18 cellular contexts compared by ENCODE assay signal in the genomic region with DNA sequence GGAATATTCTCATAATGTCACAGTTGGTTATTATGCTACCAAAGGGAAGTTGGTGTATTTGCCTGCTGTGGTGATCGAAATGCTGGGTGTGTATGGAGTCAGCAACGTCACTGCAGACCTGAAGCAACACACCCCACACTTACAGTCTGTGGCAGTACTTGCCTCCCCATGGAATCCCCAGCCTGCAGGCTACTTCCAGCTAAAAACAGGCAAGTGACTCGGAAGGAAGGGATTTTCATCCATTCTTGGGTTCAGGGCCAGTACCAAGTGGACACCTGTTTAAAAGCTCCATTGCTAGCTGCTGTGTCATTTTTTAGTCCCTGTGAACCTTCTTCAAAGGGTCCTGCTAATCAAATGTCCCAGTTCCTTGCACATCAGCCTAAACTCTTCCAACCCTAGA.
DNase-seq lines count a peak whose midpoint lies in the region; ATAC-seq, FAIRE-seq and TF ChIP-seq lines count a peak whose summit lies in the region.
"Had no signal": no experiment of that assay in that cellular context is flagged by ENCODE, and none has a peak within 500 bp of the region (broad histone marks: within the 10 kb centered on the region; RNA-seq: fewer than 3 reads in every experiment).

No MANE protein-coding gene starts in this region.

- H4K91ac ChIP-seq in IMR-90 (ENCODE audit: insufficient read depth, low read depth, low read length): no peak overlapping the region

- H2BK20ac ChIP-seq in IMR-90 (ENCODE audit: low read depth, low read length): no peak overlapping the region

- peaks cover 10% of the 10 kb centered on the region; the same call in 1 of the 2 replicates for H3K9me1 ChIP-seq in IMR-90 (ENCODE audit: insufficient read depth, low read length)

- no peak overlapping the region for H3K18ac ChIP-seq in IMR-90 (ENCODE audit: low read depth, low read length)

- no peak for FAIRE-seq in frontal cortex (lab: Jason Lieb, UNC)
- FAIRE-seq: HepG2 had no signal

- CTCF ChIA-PET in IMR-90 (lab: Yijun Ruan, JAX): no interaction called here

- no peak overlapping the region for H2AFZ ChIP-seq in IMR-90 (replicated peaks; ENCODE audit: low read length, poor library complexity)

- no peak overlapping the region; the same call in 1 of the 2 replicates for H2BK120ac ChIP-seq in IMR-90 (ENCODE audit: low read depth, low read length)

- no peak overlapping the region for H2BK15ac ChIP-seq in IMR-90 (ENCODE audit: low read depth, low read length)

- peak overlapping the region; percentile 17; the same call in 1 of the 2 replicates for H3K23ac ChIP-seq in IMR-90 (ENCODE audit: low read depth, low read length)

- DNase-seq in EH (ENCODE audit: low read depth) (peak; percentile 53), IMR-90 (peak; percentile 25), myocyte (ENCODE audit: low read depth) (peak; percentile 88), NCI-H69 (lab: John Stamatoyannopoulos, UW) (no peak), frontal cortex (ENCODE audit: low spot score in 2 of 2) (no peak)
- no peak for DNase-seq in activated T-cell treated with anti-CD3 and anti-CD28 coated beads, Interleukin-2, amount 50 U/mL, for 1 hour
- DNase-seq: BE2C; C1 segment of cervical spinal cord; CD4-positive, CD25-positive, alpha-beta regulatory T cell; CD8-positive, alpha-beta memory T cell; COR-L47; DMS 273 treated with DMSO at 0.1 percent for 48 hours; GDM1; GOT3; H7; HFFc6 had no signal

- intact Hi-C loops in IMR-90 (cut with micrococcal nuclease): no loop called here

- H4K5ac ChIP-seq in IMR-90 (ENCODE audit: low read depth, low read length): no peak overlapping the region

- 100% methylated on average over 1 of the region's 3 CpGs; no CpG with 5 or more reads in 1 of the 2 experiments for WGBS in IMR-90 (ENCODE audit: extremely low coverage in 2 of 2, insufficient read length in 1 of 2), 2 experiments

- H3K4me1 ChIP-seq in IMR-90 (ENCODE audit: control insufficient read depth, insufficient read depth, low read length): peaks cover 3% of the 10 kb centered on the region; the same call in 1 of the 2 replicates
- H3K4me1 ChIP-seq: BE2C had no signal

- no peak for TF ChIP-seq RAD21 in IMR-90 (IDR thresholded peaks at IDR 0.05; ENCODE audit: low read length)

- in situ Hi-C loops in IMR-90 (cut with MboI; ENCODE audit: low sequenced_read_pairs): no loop called here

- TF ChIP-seq POLR2A in IMR-90 (IDR thresholded peaks at IDR 0.05; ENCODE audit: low read depth, low read length): no peak

- H4K20me1 ChIP-seq in IMR-90 (ENCODE audit: insufficient read depth, low read length): no peaks in the 10 kb centered on the region

- 0 out of 2 replicates have a peak overlapping the region, but pooled peaks have one; percentile 17 for H3K14ac ChIP-seq in IMR-90 (replicated peaks; ENCODE audit: low read depth, low read length)

- dilution Hi-C loops in IMR-90 (cut with HindIII; ENCODE audit: low sequenced_read_pairs, unreplicated experiment): no loop called here

- no peak overlapping the region for H2AK5ac ChIP-seq in IMR-90 (ENCODE audit: low read depth, low read length)

- H3K4ac ChIP-seq in IMR-90 (ENCODE audit: low read depth, low read length): no peak overlapping the region

- no peak overlapping the region for H2AK9ac ChIP-seq in IMR-90 (replicated peaks; ENCODE audit: low read depth, low read length, poor library complexity)

- BruUV-seq in IMR-90 (replicated peaks; lab: Mats Ljungman, UMichigan): no TSS peak

- H2BK5ac ChIP-seq in IMR-90 (ENCODE audit: low read depth, low read length, poor library complexity, severe bottlenecking): no peak overlapping the region

- POLR2A ChIA-PET in IMR-90 (lab: Charles Lee; ENCODE audit: unreplicated experiment): no interaction called here

- H3K79me1 ChIP-seq in IMR-90 (ENCODE audit: low read depth in 1 of 2, low read length in 2 of 2): peaks cover 0 to 5% of the 10 kb centered on the region in 2 experiments; a peak in 1 of 4 replicates

- H3K4me2 ChIP-seq in IMR-90 (ENCODE audit: low read depth, low read length): no peak overlapping the region

- no peak overlapping the region for H3K4me3 ChIP-seq in IMR-90 (ENCODE audit: insufficient read depth, low read depth, low read length)

- H3K27ac ChIP-seq in IMR-90 (ENCODE audit: insufficient read depth, low read length): no peak overlapping the region

- H4K8ac ChIP-seq in IMR-90 (ENCODE audit: low read depth in 2 of 2, low read length in 2 of 2): no peak overlapping the region

- no peaks in the 10 kb centered on the region for H3K36me3 ChIP-seq in IMR-90 (ENCODE audit: control insufficient read depth, insufficient read depth, low read length)
- H3K36me3 ChIP-seq: BE2C had no signal

- H3K9me3 ChIP-seq in IMR-90 (ENCODE audit: control insufficient read depth, insufficient read depth, low read length): no peaks in the 10 kb centered on the region
- H3K9me3 ChIP-seq: BE2C had no signal

- no peak for TF ChIP-seq CTCF in IMR-90 (conservative IDR thresholded peaks at IDR 0.05; ENCODE audit: low read depth, low read length)

- no peak for ATAC-seq in IMR-90 (ENCODE audit: low read depth)
- ATAC-seq: HCT116, HepG2 had no signal

- no peak overlapping the region for H3K9ac ChIP-seq in IMR-90 (ENCODE audit: low read depth, low read length)

- H3K56ac ChIP-seq in IMR-90 (ENCODE audit: extremely low read depth, insufficient read depth, low read length): no peak overlapping the region

- H3K27me3 ChIP-seq in IMR-90 (ENCODE audit: control insufficient read depth, insufficient read depth, low read length): no peaks in the 10 kb centered on the region

TF ChIP-seq in IMR-90, 13 proteins besides CTCF, POLR2A, EP300 and RAD21:
- no peak for TF ChIP-seq CEBPB (IDR thresholded peaks at IDR 0.05; ENCODE audit: low read depth, low read length)
- TF ChIP-seq, protein P1, sequence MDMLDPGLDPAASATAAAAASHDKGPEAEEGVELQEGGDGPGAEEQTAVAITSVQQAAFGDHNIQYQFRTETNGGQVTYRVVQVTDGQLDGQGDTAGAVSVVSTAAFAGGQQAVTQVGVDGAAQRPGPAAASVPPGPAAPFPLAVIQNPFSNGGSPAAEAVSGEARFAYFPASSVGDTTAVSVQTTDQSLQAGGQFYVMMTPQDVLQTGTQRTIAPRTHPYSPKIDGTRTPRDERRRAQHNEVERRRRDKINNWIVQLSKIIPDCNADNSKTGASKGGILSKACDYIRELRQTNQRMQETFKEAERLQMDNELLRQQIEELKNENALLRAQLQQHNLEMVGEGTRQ (IDR thresholded peaks at IDR 0.05; ENCODE audit: low read depth, low read length): no peak
- TF ChIP-seq MAFK (IDR thresholded peaks at IDR 0.05; ENCODE audit: low read depth, low read length): no peak
- no peak for TF ChIP-seq NFE2L2 (IDR thresholded peaks at IDR 0.05; ENCODE audit: low read depth, low read length)
- TF ChIP-seq CHD1 (IDR thresholded peaks at IDR 0.05; ENCODE audit: low read depth, low read length): no peak
- TF ChIP-seq, protein P2, sequence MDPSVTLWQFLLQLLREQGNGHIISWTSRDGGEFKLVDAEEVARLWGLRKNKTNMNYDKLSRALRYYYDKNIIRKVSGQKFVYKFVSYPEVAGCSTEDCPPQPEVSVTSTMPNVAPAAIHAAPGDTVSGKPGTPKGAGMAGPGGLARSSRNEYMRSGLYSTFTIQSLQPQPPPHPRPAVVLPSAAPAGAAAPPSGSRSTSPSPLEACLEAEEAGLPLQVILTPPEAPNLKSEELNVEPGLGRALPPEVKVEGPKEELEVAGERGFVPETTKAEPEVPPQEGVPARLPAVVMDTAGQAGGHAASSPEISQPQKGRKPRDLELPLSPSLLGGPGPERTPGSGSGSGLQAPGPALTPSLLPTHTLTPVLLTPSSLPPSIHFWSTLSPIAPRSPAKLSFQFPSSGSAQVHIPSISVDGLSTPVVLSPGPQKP (IDR thresholded peaks at IDR 0.05; ENCODE audit: borderline replicate concordance, low read depth, low read length): no peak
- TF ChIP-seq RCOR1 (IDR thresholded peaks at IDR 0.05; ENCODE audit: insufficient replicate concordance, low read length): no peak
- TF ChIP-seq FOS (IDR thresholded peaks at IDR 0.05; ENCODE audit: low read depth, low read length): no peak
- no peak for TF ChIP-seq MAZ (IDR thresholded peaks at IDR 0.05; ENCODE audit: borderline replicate concordance, low read depth, low read length)

Comparison
In these comparisons a context has a peak if more than half of its experiments do, and no peak if none do; other contexts are left out.
1. DNase-seq: peak in EH (single experiment), IMR-90 (single experiment) and myocyte (single experiment); none in NCI-H69 (single experiment), activated T-cell treated with anti-CD3 and anti-CD28 coated beads, Interleukin-2, amount 50 U/mL, for 1 hour (single experiment) and frontal cortex (0 of 2).